Comparison of ENCODE assay signal across 39 cellular contexts in the genomic region with DNA sequence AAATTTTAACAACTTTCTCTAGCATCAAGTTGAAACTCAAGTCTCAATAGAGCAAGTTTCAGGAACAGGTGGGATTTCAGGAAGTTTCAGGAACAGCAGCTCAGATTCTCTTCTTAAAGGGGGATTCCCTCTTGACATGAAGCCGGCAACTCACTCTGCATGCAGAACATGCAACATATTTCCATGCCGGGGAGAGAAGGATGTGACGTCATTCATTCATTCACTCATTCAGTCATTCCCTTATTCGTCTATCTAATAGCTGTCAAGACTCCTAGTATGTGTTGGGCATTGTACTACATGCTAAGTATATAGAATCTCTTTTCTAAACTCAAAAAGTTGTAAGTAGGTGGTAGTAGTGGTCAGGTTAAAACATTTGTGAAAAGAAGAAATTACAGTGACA. TPM values are rescaled to one million over a fixed set of nuclear protein-coding genes. Genes with fewer than 3 reads are reported as not detected.
"Had no signal": no experiment of that assay in that cellular context is flagged by ENCODE, and none has a peak within 500 bp of the region (broad histone marks: within the 10 kb centered on the region; RNA-seq: fewer than 3 reads in every experiment).

No MANE protein-coding gene starts in this region.

- H3K9me3 ChIP-seq: adrenal gland, ascending aorta, body of pancreas, breast epithelium had no signal

- FAIRE-seq: bronchial epithelial cell had no signal

- ATAC-seq: activated naive CD4-positive, alpha-beta T cell treated with anti-CD3 and anti-CD28 coated beads, Interleukin-2, amount 50 U/mL, for 72 hours; activated naive CD8-positive, alpha-beta T cell treated with anti-CD3 and anti-CD28 coated beads, Interleukin-2, amount 50 U/mL, for 24 hours; activated T-cell treated with anti-CD3 and anti-CD28 coated beads, Interleukin-2, amount 50 U/mL, for 4 hours; activated T-cell treated with anti-CD3 and anti-CD28 coated beads, Interleukin-2, amount 50 U/mL, for 72 hours; activated T-helper 17 cell treated with anti-CD3 and anti-CD28 coated beads, Interleukin-2, amount 50 U/mL, for 72 hours; body of pancreas had no signal

- H3K36me3 ChIP-seq: adrenal gland, ascending aorta, brain microvascular endothelial cell, breast epithelium, cardiac muscle cell had no signal

- H3K4me3 ChIP-seq: adrenal gland, ascending aorta, body of pancreas, breast epithelium, cardiac muscle cell had no signal

- H3K4me1 ChIP-seq: adrenal gland, ascending aorta, body of pancreas, breast epithelium had no signal

- H3K27me3 ChIP-seq: adrenal gland, ascending aorta, body of pancreas, brain microvascular endothelial cell, cardiac muscle cell had no signal

- DNase-seq: activated effector memory CD4-positive, alpha-beta T cell treated with anti-CD3 and anti-CD28 coated beads, Interleukin-2, amount 50 U/mL, for 16 hours; activated effector memory CD4-positive, alpha-beta T cell treated with Interleukin-2 at 50 U/mL for 16 hours; activated gamma-delta T cell; activated gamma-delta T cell treated with Interleukin-2 at 50 U/mL for 16 hours; activated naive CD4-positive, alpha-beta T cell; activated naive CD4-positive, alpha-beta T cell treated with anti-CD3 and anti-CD28 coated beads for 36 hours; activated naive CD4-positive, alpha-beta T cell treated with anti-CD3 and anti-CD28 coated beads, Interleukin-2, amount 10 ng/mL, durations not matched to agents 7 days and 5 days; activated naive CD4-positive, alpha-beta T cell treated with anti-CD3 and anti-CD28 coated beads, Interleukin-2, amount 50 U/mL, for 16 hours; activated naive CD4-positive, alpha-beta T cell treated with Interleukin-2 at 50 U/mL for 16 hours; activated naive CD8-positive, alpha-beta T cell treated with anti-CD3 and anti-CD28 coated beads for 36 hours; activated naive CD8-positive, alpha-beta T cell treated with anti-CD3 and anti-CD28 coated beads, Interleukin-2, amount 10 ng/mL, durations not matched to agents 7 days and 5 days; activated naive CD8-positive, alpha-beta T cell treated with anti-CD3 and anti-CD28 coated beads, Interleukin-2, amount 50 U/mL, for 24 hours; activated T-cell treated with anti-CD3 and anti-CD28 coated beads, Interleukin-2, amount 50 U/mL, for 24 hours; activated T-cell treated with anti-CD3 and anti-CD28 coated beads, Interleukin-2, amount 50 U/mL, for 4 hours; activated T-cell treated with anti-CD3 and anti-CD28 coated beads, Interleukin-2, amount 50 U/mL, for 48 hours; activated T-cell treated with anti-CD3 and anti-CD28 coated beads, Interleukin-2, amount 50 U/mL, for 72 hours; adrenal gland; amniotic stem cell; amygdala; anterior cingulate cortex; aorta; body of pancreas; brain microvascular endothelial cell; caudate nucleus; central memory CD4-positive, alpha-beta T cell; cerebellar nuclear complex had no signal

- H3K27ac ChIP-seq: adrenal gland, ascending aorta, body of pancreas, brain microvascular endothelial cell, breast epithelium, cardiac muscle cell had no signal

RNA-seq across cellular contexts. Expression of a gene that starts 4.8 kb away (rescaled TPM):
- total RNA-seq: activated naive CD4-positive, alpha-beta T cell treated with anti-CD3 and anti-CD28 coated beads for 36 hours; activated naive CD4-positive, alpha-beta T cell treated with anti-CD3 and anti-CD28 coated beads, Interleukin-2, amount 50 U/mL, for 72 hours; activated naive CD8-positive, alpha-beta T cell treated with anti-CD3 and anti-CD28 coated beads for 36 hours; activated naive CD8-positive, alpha-beta T cell treated with anti-CD3 and anti-CD28 coated beads, Interleukin-2, amount 10 ng/mL, durations not matched to agents 7 days and 5 days; activated T-cell treated with anti-CD3 and anti-CD28 coated beads, Interleukin-2, amount 50 U/mL, for 4 hours; activated T-cell treated with anti-CD3 and anti-CD28 coated beads, Interleukin-2, amount 50 U/mL, for 72 hours; activated T-helper 1 cell treated with anti-CD3 and anti-CD28 coated beads, Interleukin-12 subunit alpha, Interleukin-12 subunit beta, Interleukin-2, Interleukin-4 antibody, amounts not matched to agents 30 ng/mL and 10 ng/mL and 1 ng/mL, durations not matched to agents 14 hours and 24 hours and 36 hours; activated T-helper 17 cell treated with anti-CD3 and anti-CD28 coated beads, Interleukin-2, amount 50 U/mL, for 72 hours; activated T-helper 2 cell treated with anti-CD3 and anti-CD28 coated beads, Interferon-gamma antibody, Interleukin-2, Interleukin-4, amounts not matched to agents 10 μg/mL and 5 μg/mL and 100 μg/mL, durations not matched to agents 14 hours and 24 hours and 36 hours; adrenal gland; aorta; ascending aorta; astrocyte; body of pancreas; breast epithelium; bronchial epithelial cell; cardiac muscle cell; cardiac septum; cerebellum; chondrocyte had no signal
- polyA plus RNA-seq: adipose tissue, adrenal gland, aorta, cardiac muscle cell had no signal
